In the genomic region with DNA sequence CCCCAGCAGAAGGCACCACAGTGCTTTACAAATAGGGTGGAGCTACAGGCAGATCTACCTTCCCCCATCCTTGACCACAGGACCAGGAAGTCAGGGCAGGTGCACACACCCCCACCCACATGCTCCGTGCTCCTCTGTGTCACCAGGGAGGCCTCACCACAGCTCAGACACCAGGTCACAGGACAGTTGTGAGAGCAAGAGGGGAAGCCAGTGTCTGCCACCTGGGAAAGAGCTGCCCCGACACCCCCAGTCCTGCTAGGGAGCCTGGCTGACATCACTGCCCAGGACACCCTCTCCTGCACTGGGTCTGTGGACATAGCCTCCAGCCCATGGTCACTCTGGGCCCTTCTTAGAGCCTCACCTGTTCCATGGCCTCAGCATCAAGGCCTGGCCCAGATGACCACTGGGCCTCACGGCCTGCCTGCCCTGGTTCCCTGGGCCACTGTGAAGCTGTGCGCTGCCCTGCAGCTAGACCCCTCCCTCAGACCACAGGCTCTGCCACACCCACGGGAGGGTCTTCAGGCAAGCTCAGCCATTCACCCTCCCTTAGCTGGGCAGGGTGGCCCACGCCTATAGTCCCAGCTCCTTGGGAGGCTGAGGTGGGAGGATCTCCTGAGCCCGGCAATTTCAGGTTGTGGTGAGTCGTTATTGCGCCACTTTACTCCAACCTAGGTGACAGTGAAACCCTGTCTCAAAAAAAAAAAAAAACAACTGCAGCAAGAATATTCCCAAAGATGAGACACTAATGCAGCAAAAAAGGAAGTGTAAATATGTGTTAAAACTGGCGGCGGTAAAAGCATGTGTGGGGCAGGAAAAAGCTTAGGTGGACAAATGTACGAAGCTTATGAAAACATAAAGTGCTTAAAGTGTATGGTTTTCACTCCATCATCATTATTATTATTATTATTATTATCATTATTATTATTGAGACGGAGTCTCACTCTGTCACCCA, we compare ENCODE assay signal across 8 cellular contexts. TPM values are rescaled to one million over a fixed set of nuclear protein-coding genes. Genes with fewer than 3 reads are reported as not detected.
DNase-seq lines count a peak whose midpoint lies in the region; ATAC-seq and TF ChIP-seq lines count a peak whose summit lies in the region.

No MANE protein-coding gene starts in this region.

- H3K27ac Mint-ChIP-seq in activated CD4-positive, alpha-beta memory T cell treated with anti-CD3 and anti-CD28 coated beads, Interleukin-2, amount 10 ng/mL, durations not matched to agents 7 days and 5 days, result peak overlapping the region; percentile 47
- peak overlapping the region; percentile 95 for H3K27ac Mint-ChIP-seq in memory B cell
- no peak overlapping the region for H3K27ac Mint-ChIP-seq in glutamatergic neuron (ENCODE audit: unreplicated experiment)

- ATAC-seq in GM21390 (IDR thresholded peaks at IDR 0.05; ENCODE audit: unreplicated experiment), result peak; percentile 57
- ATAC-seq in memory B cell (ENCODE audit: low read depth), result peak; percentile 92

- no peaks in the 10 kb centered on the region for H3K9me3 ChIP-seq in KOPT-K1 (ENCODE audit: insufficient read depth, low read length, poor library complexity, severe bottlenecking)
- no peaks in the 10 kb centered on the region for H3K9me3 ChIP-seq in SJCRH30 (replicated peaks)

- no peaks in the 10 kb centered on the region for H3K27me3 Mint-ChIP-seq in activated CD4-positive, alpha-beta memory T cell treated with anti-CD3 and anti-CD28 coated beads, Interleukin-2, amount 10 ng/mL, durations not matched to agents 7 days and 5 days
- H3K27me3 Mint-ChIP-seq in memory B cell (no peaks in the 10 kb centered on the region), glutamatergic neuron (ENCODE audit: unreplicated experiment) (peaks cover 4% of the 10 kb centered on the region)

- no peaks in the 10 kb centered on the region for H3K9me3 Mint-ChIP-seq in activated CD4-positive, alpha-beta memory T cell treated with anti-CD3 and anti-CD28 coated beads, Interleukin-2, amount 10 ng/mL, durations not matched to agents 7 days and 5 days
- H3K9me3 Mint-ChIP-seq in memory B cell (no peaks in the 10 kb centered on the region), glutamatergic neuron (ENCODE audit: unreplicated experiment) (peaks cover 15% of the 10 kb centered on the region)

- H3K4me1 Mint-ChIP-seq in activated CD4-positive, alpha-beta memory T cell treated with anti-CD3 and anti-CD28 coated beads, Interleukin-2, amount 10 ng/mL, durations not matched to agents 7 days and 5 days, result peaks cover 46% of the 10 kb centered on the region
- peaks cover 64% of the 10 kb centered on the region for H3K4me1 Mint-ChIP-seq in memory B cell
- H3K4me1 Mint-ChIP-seq in glutamatergic neuron (ENCODE audit: low read depth, unreplicated experiment), result peaks cover 6% of the 10 kb centered on the region

- H3K36me3 ChIP-seq in KOPT-K1 (ENCODE audit: insufficient read depth, low read length) (peaks cover 51% of the 10 kb centered on the region), SJCRH30 (peaks cover 18% of the 10 kb centered on the region)

- no peaks in the 10 kb centered on the region for H3K4me1 ChIP-seq in SJCRH30

- H3K4me3 Mint-ChIP-seq in activated CD4-positive, alpha-beta memory T cell treated with anti-CD3 and anti-CD28 coated beads, Interleukin-2, amount 10 ng/mL, durations not matched to agents 7 days and 5 days, result no peak overlapping the region
- H3K4me3 Mint-ChIP-seq in memory B cell, result peak overlapping the region; percentile 69
- H3K4me3 Mint-ChIP-seq in glutamatergic neuron (ENCODE audit: unreplicated experiment), result no peak overlapping the region

- DNase-seq in COLO668 (lab: John Stamatoyannopoulos, UW; ENCODE audit: unreplicated experiment), result peak; percentile 83
- DNase-seq in activated CD4-positive, alpha-beta memory T cell treated with anti-CD3 and anti-CD28 coated beads, Interleukin-2, amount 10 ng/mL, durations not matched to agents 7 days and 5 days, result peak; percentile 80
- peak; percentile 66 to 80 for DNase-seq in memory B cell (ENCODE audit: low spot score in 2 of 2)
- DNase-seq in SJCRH30, result no peak
- no peak for DNase-seq in glutamatergic neuron
- no peak for DNase-seq in Kasumi-1 (lab: John Stamatoyannopoulos, UW)

- no peak overlapping the region for H3K4me3 ChIP-seq in SJCRH30

- H3K27ac ChIP-seq in KOPT-K1 (ENCODE audit: low read depth, low read length, poor library complexity, severe bottlenecking) (peak overlapping the region; percentile 35), SJCRH30 (no peak overlapping the region)

- peaks cover 36% of the 10 kb centered on the region for H3K36me3 Mint-ChIP-seq in activated CD4-positive, alpha-beta memory T cell treated with anti-CD3 and anti-CD28 coated beads, Interleukin-2, amount 10 ng/mL, durations not matched to agents 7 days and 5 days (ENCODE audit: low read depth)
- peaks cover 19% of the 10 kb centered on the region for H3K36me3 Mint-ChIP-seq in memory B cell
- H3K36me3 Mint-ChIP-seq in glutamatergic neuron (ENCODE audit: unreplicated experiment), result peaks cover 5% of the 10 kb centered on the region

- CTCF ChIA-PET in activated CD4-positive, alpha-beta memory T cell treated with anti-CD3 and anti-CD28 coated beads, Interleukin-2, amount 10 ng/mL, durations not matched to agents 7 days and 5 days (lab: Charles Lee), result interaction anchor here (0.7 to 1.7 kb wide), 5 partner anchors 14 to 189 kb away, joined by 3 to 7 read pairs (median 4); a partner anchor contains a TSS

- no peaks in the 10 kb centered on the region for H3K27me3 ChIP-seq in SJCRH30

- no peak for TF ChIP-seq CTCF in glutamatergic neuron (IDR thresholded peaks at IDR 0.05; ENCODE audit: partially characterized antibody, unreplicated experiment)

- POLR2A ChIA-PET in activated CD4-positive, alpha-beta memory T cell treated with anti-CD3 and anti-CD28 coated beads, Interleukin-2, amount 10 ng/mL, durations not matched to agents 7 days and 5 days (lab: Charles Lee), result interaction anchor here (1.3 to 2.4 kb wide), 2 partner anchors 14 to 38 kb away, joined by 4 to 16 read pairs; a partner anchor contains a TSS

RNA-seq across cellular contexts. Expression of a gene that starts 14.2 kb away (rescaled TPM):
- 10 to 100 TPM; 27.6 to 31.1 TPM for total RNA-seq in activated CD4-positive, alpha-beta memory T cell treated with anti-CD3 and anti-CD28 coated beads, Interleukin-2, amount 10 ng/mL, durations not matched to agents 7 days and 5 days
- 20.9 and 24.3 TPM in 2 replicates for total RNA-seq in SJCRH30 (2014; rRNA removed; shearing (Covaris generic))
- 10.2 TPM for total RNA-seq in glutamatergic neuron (ENCODE audit: unreplicated experiment)

RNA-seq across cellular contexts. Expression of a gene that starts 14.4 kb away (rescaled TPM):
- total RNA-seq in activated CD4-positive, alpha-beta memory T cell treated with anti-CD3 and anti-CD28 coated beads, Interleukin-2, amount 10 ng/mL, durations not matched to agents 7 days and 5 days, result 10 to 100 TPM; 29.7 to 33.4 TPM
- total RNA-seq in SJCRH30 (2014; rRNA removed; shearing (Covaris generic)), result 60.7 and 63.4 TPM in 2 replicates
- total RNA-seq in glutamatergic neuron (ENCODE audit: unreplicated experiment), result 21.5 TPM

RNA-seq across cellular contexts. Expression of a gene that starts 33.2 kb away (rescaled TPM):
- under 1 TPM; 0.18 to 0.23 TPM for total RNA-seq in activated CD4-positive, alpha-beta memory T cell treated with anti-CD3 and anti-CD28 coated beads, Interleukin-2, amount 10 ng/mL, durations not matched to agents 7 days and 5 days
- 24.1 and 25.3 TPM in 2 replicates for total RNA-seq in SJCRH30 (2014; rRNA removed; shearing (Covaris generic))
- total RNA-seq in glutamatergic neuron (ENCODE audit: unreplicated experiment), result 25.2 TPM

RNA-seq across cellular contexts. Expression of a gene that starts 38.8 kb away (rescaled TPM):
- 10 to 100 TPM; 59.9 to 64.3 TPM for total RNA-seq in activated CD4-positive, alpha-beta memory T cell treated with anti-CD3 and anti-CD28 coated beads, Interleukin-2, amount 10 ng/mL, durations not matched to agents 7 days and 5 days
- total RNA-seq in SJCRH30 (2014; rRNA removed; shearing (Covaris generic)), result 37.8 and 47.2 TPM in 2 replicates
- total RNA-seq in glutamatergic neuron (ENCODE audit: unreplicated experiment), result 24.7 TPM

Comparison
In these comparisons a context has a peak if more than half of its experiments do, and no peak if none do; other contexts are left out.
1. DNase-seq: peak in COLO668 (single experiment), activated CD4-positive, alpha-beta memory T cell treated with anti-CD3 and anti-CD28 coated beads, Interleukin-2, amount 10 ng/mL, durations not matched to agents 7 days and 5 days (single experiment) and memory B cell (2 of 2); none in SJCRH30 (0 of 2), glutamatergic neuron (single experiment) and Kasumi-1 (0 of 2).
2. RNA of a gene that starts 33.2 kb away (total RNA-seq): 24.1 to 25.3 TPM in SJCRH30 and 25.2 TPM in glutamatergic neuron (single experiment); 0.18 to 0.23 TPM in activated CD4-positive, alpha-beta memory T cell treated with anti-CD3 and anti-CD28 coated beads, Interleukin-2, amount 10 ng/mL, durations not matched to agents 7 days and 5 days; every median in the first group is over 10 times any median in the second.